34 cellular contexts compared by ENCODE assay signal in the genomic region with DNA sequence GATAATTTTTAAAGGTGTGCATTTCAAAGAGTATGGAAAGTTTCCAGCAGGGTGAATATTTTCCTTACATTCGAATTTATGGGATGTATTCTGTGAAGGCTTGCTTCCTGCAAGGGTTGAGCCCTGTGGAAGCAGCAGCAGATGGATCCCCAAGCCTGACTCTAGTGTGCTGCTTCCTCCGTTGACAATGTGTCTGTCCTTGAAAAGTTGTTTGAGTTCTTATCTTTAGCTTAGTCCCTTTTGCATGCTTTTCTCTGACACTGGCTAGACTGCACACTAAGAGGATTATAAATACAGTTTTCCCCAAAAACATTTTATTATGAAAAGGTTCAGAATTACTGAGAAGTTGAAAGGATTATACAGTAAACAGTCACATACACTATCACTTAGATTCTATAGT.
"Had no signal": no experiment of that assay in that cellular context is flagged by ENCODE, and none has a peak within 500 bp of the region (broad histone marks: within the 10 kb centered on the region; RNA-seq: fewer than 3 reads in every experiment).

No MANE protein-coding gene starts in this region.

- DNase-seq: activated B cell treated with CpG ODN at 0.5 μM for 24 hours; activated CD4-positive, alpha-beta memory T cell treated with anti-CD3 and anti-CD28 coated beads for 36 hours; activated CD4-positive, alpha-beta T cell treated with anti-CD3 and anti-CD28 coated beads for 4 hours; activated CD4-positive, alpha-beta T cell treated with anti-CD3 and anti-CD28 coated beads, Interleukin-2, amount 10 ng/mL, durations not matched to agents 24 days and 14 days; activated CD4-positive, alpha-beta T cell treated with anti-CD3 and anti-CD28 coated beads, Interleukin-2, amount 50 U/mL, for 1 hour; activated CD4-positive, alpha-beta T cell treated with anti-CD3 and anti-CD28 coated beads, Interleukin-2, amount 50 U/mL, for 4 hours; activated CD4-positive, CD25-positive, alpha-beta regulatory T cell treated with anti-CD3 and anti-CD28 coated beads, Interleukin-2, amount 50 U/mL, for 72 hours; activated CD8-positive, alpha-beta memory T cell treated with anti-CD3 and anti-CD28 coated beads, Interleukin-2, amount 50 U/mL, for 4 hours; activated CD8-positive, alpha-beta T cell treated with anti-CD3 and anti-CD28 coated beads for 36 hours; activated effector memory CD4-positive, alpha-beta T cell treated with anti-CD3 and anti-CD28 coated beads, Interleukin-2, amount 50 U/mL, for 16 hours; activated gamma-delta T cell treated with Interleukin-2 at 50 U/mL for 16 hours; activated naive CD4-positive, alpha-beta T cell; activated naive CD4-positive, alpha-beta T cell treated with anti-CD3 and anti-CD28 coated beads for 36 hours; activated naive CD4-positive, alpha-beta T cell treated with anti-CD3 and anti-CD28 coated beads, Interleukin-2, amount 50 U/mL, for 16 hours; activated naive CD8-positive, alpha-beta T cell treated with anti-CD3 and anti-CD28 coated beads for 36 hours; activated T-cell treated with anti-CD3 and anti-CD28 coated beads for 4 hours; activated T-cell treated with anti-CD3 and anti-CD28 coated beads, Interleukin-2, amount 50 U/mL, for 1 hour; activated T-cell treated with anti-CD3 and anti-CD28 coated beads, Interleukin-2, amount 50 U/mL, for 4 hours; activated T-cell treated with anti-CD3 and anti-CD28 coated beads, Interleukin-2, amount 50 U/mL, for 72 hours; amniotic stem cell; brain microvascular endothelial cell; caudate nucleus; cerebellar nuclear complex; T-helper 1 cell; T-helper 2 cell; T-helper 9 cell had no signal

- H3K4me3 ChIP-seq: adrenal gland, body of pancreas, breast epithelium had no signal

- H3K27ac ChIP-seq: adrenal gland, body of pancreas, brain microvascular endothelial cell, breast epithelium, VCaP had no signal

- H3K9me3 ChIP-seq: adrenal gland, body of pancreas had no signal

- H3K27me3 ChIP-seq: adrenal gland, body of pancreas, brain microvascular endothelial cell, breast epithelium had no signal

- FAIRE-seq: astrocyte, TTC549 had no signal

- H3K36me3 ChIP-seq: adrenal gland, breast epithelium had no signal

- H3K4me1 ChIP-seq: adrenal gland, breast epithelium had no signal

- ATAC-seq: activated CD8-positive, alpha-beta T cell treated with anti-CD3 and anti-CD28 coated beads for 36 hours; activated naive CD4-positive, alpha-beta T cell treated with anti-CD3 and anti-CD28 coated beads, Interleukin-2, amount 50 U/mL, for 72 hours; activated T-cell treated with anti-CD3 and anti-CD28 coated beads, Interleukin-2, amount 50 U/mL, for 4 hours; activated T-cell treated with anti-CD3 and anti-CD28 coated beads, Interleukin-2, amount 50 U/mL, for 72 hours; activated T-helper 17 cell treated with anti-CD3 and anti-CD28 coated beads, Interleukin-2, amount 50 U/mL, for 72 hours; body of pancreas had no signal
